ENCODE assay signal across 11 cellular contexts in the genomic region with DNA sequence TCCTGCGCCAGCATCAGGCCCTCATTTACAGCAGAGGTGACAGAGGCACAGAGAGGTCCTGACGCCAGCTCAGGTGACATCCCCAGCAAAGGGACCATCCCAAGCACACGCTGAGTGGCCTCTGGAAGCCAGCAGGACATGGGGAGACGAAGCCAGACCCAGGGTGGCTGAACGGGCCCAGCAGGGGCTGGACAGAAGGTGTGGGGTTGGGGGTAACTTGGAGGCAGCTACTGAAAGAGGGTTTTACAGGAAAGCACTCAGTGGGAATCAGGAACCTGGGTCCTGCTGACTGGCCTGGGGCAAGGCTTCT. TPM values are rescaled to one million over a fixed set of nuclear protein-coding genes. Genes with fewer than 3 reads are reported as not detected.
"Had no signal": no experiment of that assay in that cellular context is flagged by ENCODE, and none has a peak within 500 bp of the region (broad histone marks: within the 10 kb centered on the region; RNA-seq: fewer than 3 reads in every experiment).

No MANE protein-coding gene starts in this region.

- H3K9me3 ChIP-seq: esophagus squamous epithelium, lower lobe of right lung, tibial artery had no signal

- H3K27ac ChIP-seq: lower lobe of right lung, tibial artery, uterus had no signal

- H3K36me3 ChIP-seq: breast epithelium, esophagus squamous epithelium, lower lobe of right lung, tibial artery, uterus had no signal

- H3K4me3 ChIP-seq: breast epithelium, esophagus squamous epithelium, lower lobe of right lung, tibial artery, uterus had no signal

- H3K4me1 ChIP-seq: breast epithelium had no signal

- DNase-seq: esophagus squamous epithelium had no signal

RNA-seq across cellular contexts. Expression of a gene that starts 1.6 kb away (rescaled TPM):
- total RNA-seq: activated CD4-positive, alpha-beta T cell treated with anti-CD3 and anti-CD28 coated beads for 36 hours; activated CD8-positive, alpha-beta T cell treated with anti-CD3 and anti-CD28 coated beads for 36 hours; activated naive CD8-positive, alpha-beta T cell treated with anti-CD3 and anti-CD28 coated beads, Interleukin-2, amount 10 ng/mL, durations not matched to agents 7 days and 5 days; natural killer cell; osteoblast had no signal
- polyA plus RNA-seq: immature natural killer cell had no signal
